ENCODE assay signal across 19 cellular contexts in the genomic region with DNA sequence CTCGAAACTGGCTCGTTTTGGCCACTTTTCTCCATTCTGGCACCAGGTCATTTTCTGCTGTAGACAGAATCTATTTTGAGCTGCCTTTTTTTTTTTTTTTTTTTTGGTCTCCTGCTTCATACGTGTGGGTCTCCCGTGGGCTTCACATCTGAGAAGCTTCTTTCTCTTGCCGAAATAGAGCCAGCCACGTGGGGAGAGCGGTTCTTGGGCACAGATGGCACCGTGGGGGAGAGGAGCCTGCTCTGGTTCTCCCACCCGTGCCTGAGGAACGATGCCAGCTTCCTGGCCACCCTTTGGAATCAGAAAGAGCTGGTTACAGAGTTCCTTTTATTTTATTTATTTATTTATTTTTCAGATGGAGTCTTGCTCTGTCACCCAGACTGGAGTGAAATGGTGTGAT. TPM values are rescaled to one million over a fixed set of nuclear protein-coding genes. Genes with fewer than 3 reads are reported as not detected.
DNase-seq lines count a peak whose midpoint lies in the region; TF ChIP-seq lines count a peak whose summit lies in the region.
"Had no signal": no experiment of that assay in that cellular context is flagged by ENCODE, and none has a peak within 500 bp of the region (broad histone marks: within the 10 kb centered on the region; RNA-seq: fewer than 3 reads in every experiment).

No MANE protein-coding gene starts in this region.

- no peaks in the 10 kb centered on the region for H3F3A ChIP-seq in SK-N-SH (replicated peaks; ENCODE audit: insufficient read depth)

- H3K9me3 ChIP-seq in testis, result no peaks in the 10 kb centered on the region
- H3K9me3 ChIP-seq in SK-N-SH, result no peaks in the 10 kb centered on the region

- intact Hi-C loops in testis (cut with DNase I; ENCODE audit: low total_unique reads), result no loop called here

- TF ChIP-seq EP300 in SK-N-SH (IDR thresholded peaks at IDR 0.05; ENCODE audit: borderline replicate concordance in 1 of 2, low read depth in 1 of 2, low read length in 1 of 2), result no peak

- H3K9ac ChIP-seq in SK-N-SH, result no peak overlapping the region

- no peaks in the 10 kb centered on the region for H3K9me2 ChIP-seq in SK-N-SH

- H3K27me3 ChIP-seq in testis (no peaks in the 10 kb centered on the region), SK-N-SH (ENCODE audit: insufficient read depth) (peaks cover 17% of the 10 kb centered on the region; the same call in 1 of the 2 replicates)

- 38 to 57% methylated on average over 10 of the region's 10 CpGs for WGBS in testis, 2 donors
- WGBS in SK-N-SH (ENCODE audit: low lambda C conversion rate), result 42% methylated on average over 10 of the region's 10 CpGs

- TF ChIP-seq RAD21 in SK-N-SH (IDR thresholded peaks at IDR 0.05; ENCODE audit: low read length), result no peak

- no peaks in the 10 kb centered on the region for H3K79me2 ChIP-seq in SK-N-SH (ENCODE audit: insufficient read depth)

- H4K20me1 ChIP-seq in SK-N-SH (ENCODE audit: insufficient read depth), result no peaks in the 10 kb centered on the region

- H3K4me3 ChIP-seq in testis (no peak overlapping the region), SK-N-SH (ENCODE audit: low read depth in 2 of 2, low read length in 1 of 2) (no peak overlapping the region)

- TF ChIP-seq POLR2A in testis (IDR thresholded peaks at IDR 0.05), result no peak

- no peak overlapping the region for H2AFZ ChIP-seq in SK-N-SH (ENCODE audit: low read depth)

- CTCF ChIA-PET in SK-N-SH (lab: Yijun Ruan, JAX), result interaction anchor here (1.1 to 3.1 kb wide), 4 partner anchors 12 to 130 kb away, joined by 4 to 13 read pairs (median 8); no protein-coding TSS in a partner anchor

- H3K4me2 ChIP-seq in SK-N-SH, result no peak overlapping the region

- H3K4me1 ChIP-seq in testis (peaks cover 10% of the 10 kb centered on the region), SK-N-SH (ENCODE audit: control insufficient read depth in 1 of 2, insufficient read depth in 2 of 2, low read depth in 1 of 2, low read length in 1 of 2) (no peaks in the 10 kb centered on the region; a peak in 1 of 4 replicates)

- H3K36me3 ChIP-seq in testis (ENCODE audit: low read depth, missing control alignments) (no peaks in the 10 kb centered on the region), SK-N-SH (replicated peaks in 1 of 2; ENCODE audit: control insufficient read depth in 1 of 2, insufficient read depth in 2 of 2, low read length in 1 of 2) (no peaks in the 10 kb centered on the region)

- DNase-seq in RPMI8226 (peak; percentile 31), middle frontal gyrus (ENCODE audit: extremely low spot score, low spot score) (peak; percentile 68), testis (peak; percentile 76), SK-N-SH (no peak), SHP77 treated with DMSO at 0.1 percent for 48 hours (lab: John Stamatoyannopoulos, UW) (no peak)
- no peak for DNase-seq in activated CD4-positive, alpha-beta T cell treated with anti-CD3 and anti-CD28 coated beads, Interleukin-2, amount 50 U/mL, for 48 hours
- DNase-seq: CD8-positive, alpha-beta memory T cell; DMS153; EL; H7; Karpas-422; MM.1S; NCI-H1105 treated with DMSO at 0.1 percent for 48 hours; NCI-H2029; NCI-H510A treated with DMSO at 0.1 percent for 48 hours; SIG-M5 had no signal

- POLR2A ChIA-PET in SK-N-SH (lab: Yijun Ruan, JAX), result no interaction called here

- TF ChIP-seq CTCF in testis (IDR thresholded peaks at IDR 0.05) (no peak), SK-N-SH (IDR thresholded peaks at IDR 0.05) (no peak)

- H3K27ac ChIP-seq in cingulate gyrus (ENCODE audit: low read depth, low read length) (peak overlapping the region; percentile 47), testis (peak overlapping the region in 1 of 2 donors; percentile 69), SK-N-SH (ENCODE audit: low read depth in 2 of 2, low read length in 1 of 2) (no peak overlapping the region)

TF ChIP-seq in SK-N-SH, 30 proteins besides CTCF, POLR2A, EP300 and RAD21:
- no peak for TF ChIP-seq EZH2phosphoT487 (IDR thresholded peaks at IDR 0.05; ENCODE audit: borderline replicate concordance, low read depth)
- no peak for TF ChIP-seq MAX (IDR thresholded peaks at IDR 0.05; ENCODE audit: low read depth)
- TF ChIP-seq ZBTB33 (IDR thresholded peaks at IDR 0.05; ENCODE audit: borderline replicate concordance, low read depth), result no peak
- no peak for TF ChIP-seq FOXJ3 (CRISPR knock-in tag; IDR thresholded peaks at IDR 0.05)
- TF ChIP-seq NRF1 (IDR thresholded peaks at IDR 0.05; ENCODE audit: low read depth, low read length), result no peak
- TF ChIP-seq MEF2A (IDR thresholded peaks at IDR 0.05; ENCODE audit: borderline replicate concordance, low read depth), result no peak
- no peak for TF ChIP-seq RCOR1 (IDR thresholded peaks at IDR 0.05; ENCODE audit: low read length)
- TF ChIP-seq SMC3 (IDR thresholded peaks at IDR 0.05; ENCODE audit: low read depth, low read length), result no peak
- TF ChIP-seq JUND (IDR thresholded peaks at IDR 0.05), result no peak
- TF ChIP-seq TEAD4 (IDR thresholded peaks at IDR 0.05; ENCODE audit: borderline replicate concordance, insufficient read depth), result no peak
- no peak for TF ChIP-seq SIN3A (IDR thresholded peaks at IDR 0.05; ENCODE audit: borderline replicate concordance, low read depth, low read length)
- no peak for TF ChIP-seq USF1 (IDR thresholded peaks at IDR 0.05; ENCODE audit: borderline replicate concordance, low read depth)
- TF ChIP-seq TCF12 (IDR thresholded peaks at IDR 0.05), result no peak
- no peak for TF ChIP-seq ELF1 (IDR thresholded peaks at IDR 0.05)

RNA-seq across cellular contexts. Expression of gene OCM2, which starts 48.7 kb away (rescaled TPM):
- not detected for total RNA-seq in testis
- polyA plus RNA-seq in testis (ENCODE audit: insufficient read depth, low read depth, low replicate concordance) (not detected), SK-N-SH (2012; rRNA removed) (not detected in 2 replicates)
- not detected in 2 replicates for polyA plus RNA-seq in SK-N-SH (2012; cell fraction: cytosol; rRNA removed)
- polyA plus RNA-seq in SK-N-SH (2012; cell fraction: nucleus; rRNA removed), result not detected in 2 replicates
- total RNA-seq: CD8-positive, alpha-beta memory T cell; H7 had no signal
- polyA plus RNA-seq: AG04450; BJ; CD8-positive, alpha-beta memory T cell had no signal

Comparison
In these comparisons a context has a peak if more than half of its experiments do, and no peak if none do; other contexts are left out.
1. DNase-seq: peak in RPMI8226 (single experiment), middle frontal gyrus (single experiment) and testis (single experiment); none in SK-N-SH (single experiment), activated CD4-positive, alpha-beta T cell treated with anti-CD3 and anti-CD28 coated beads, Interleukin-2, amount 50 U/mL, for 48 hours (0 of 2) and SHP77 treated with DMSO at 0.1 percent for 48 hours (single experiment).